ENCODE assay signal across 23 cellular contexts in genomic region chr11:76496174-76496573, GRCh38.
"Had no signal": no experiment of that assay in that cellular context is flagged by ENCODE, and none has a peak within 500 bp of the region (broad histone marks: within the 10 kb centered on the region; RNA-seq: fewer than 3 reads in every experiment).

No MANE protein-coding gene starts in this region.

- H3K27ac ChIP-seq: body of pancreas, colonic mucosa, left lung, lower lobe of right lung, neutrophil, ovary, right lobe of liver, tibial nerve had no signal

- H3K27me3 Mint-ChIP-seq: activated naive CD4-positive, alpha-beta T cell treated with anti-CD3 and anti-CD28 coated beads, Interleukin-2, amount 50 U/mL, for 24 hours; progenitor cell of endocrine pancreas had no signal

- H3K27ac Mint-ChIP-seq: activated naive CD4-positive, alpha-beta T cell treated with anti-CD3 and anti-CD28 coated beads, Interleukin-2, amount 50 U/mL, for 24 hours; progenitor cell of endocrine pancreas had no signal

- H3K4me1 ChIP-seq: body of pancreas, left lung, lower lobe of right lung, right lobe of liver, tibial nerve had no signal

- ATAC-seq: body of pancreas, left lung, lower lobe of right lung, right lobe of liver had no signal

- DNase-seq: activated CD4-positive, alpha-beta T cell treated with anti-CD3 and anti-CD28 coated beads for 4 hours; activated CD4-positive, alpha-beta T cell treated with anti-CD3 and anti-CD28 coated beads, Interleukin-2, amount 50 U/mL, for 4 hours; activated CD4-positive, CD25-positive, alpha-beta regulatory T cell; activated CD8-positive, alpha-beta memory T cell treated with anti-CD3 and anti-CD28 coated beads, Interleukin-2, amount 50 U/mL, for 48 hours; activated gamma-delta T cell; aorta; body of pancreas; cerebellar nuclear complex; colonic mucosa; effector CD8-positive, alpha-beta T cell; left lung; lower lobe of right lung; mesendoderm; nephron progenitor cell; ovary; right lobe of liver; stimulated activated CD4-positive, alpha-beta T cell treated with anti-CD3 and anti-CD28 coated beads, Interleukin-2, amount 100 ng/mL, for 48 hours; stimulated activated naive CD4-positive, alpha-beta T cell treated with Interleukin-2 at 50 U/mL for 16 hours had no signal

- FAIRE-seq: islet of Langerhans had no signal

- H3K4me1 Mint-ChIP-seq: nephron progenitor cell had no signal

- H3K4me3 ChIP-seq: body of pancreas, colonic mucosa, left lung, lower lobe of right lung, ovary, right lobe of liver, tibial nerve had no signal

- H3K36me3 ChIP-seq: colonic mucosa, ovary, right lobe of liver had no signal

- H3K27me3 ChIP-seq: body of pancreas, colonic mucosa, left lung, neutrophil, ovary, right lobe of liver, tibial nerve had no signal

- H3K4me3 Mint-ChIP-seq: activated naive CD4-positive, alpha-beta T cell treated with anti-CD3 and anti-CD28 coated beads, Interleukin-2, amount 50 U/mL, for 24 hours; nephron progenitor cell had no signal

- H3K9me3 ChIP-seq: body of pancreas, colonic mucosa, neutrophil, ovary, right lobe of liver had no signal
